18 cellular contexts compared by ENCODE assay signal in the genomic region with DNA sequence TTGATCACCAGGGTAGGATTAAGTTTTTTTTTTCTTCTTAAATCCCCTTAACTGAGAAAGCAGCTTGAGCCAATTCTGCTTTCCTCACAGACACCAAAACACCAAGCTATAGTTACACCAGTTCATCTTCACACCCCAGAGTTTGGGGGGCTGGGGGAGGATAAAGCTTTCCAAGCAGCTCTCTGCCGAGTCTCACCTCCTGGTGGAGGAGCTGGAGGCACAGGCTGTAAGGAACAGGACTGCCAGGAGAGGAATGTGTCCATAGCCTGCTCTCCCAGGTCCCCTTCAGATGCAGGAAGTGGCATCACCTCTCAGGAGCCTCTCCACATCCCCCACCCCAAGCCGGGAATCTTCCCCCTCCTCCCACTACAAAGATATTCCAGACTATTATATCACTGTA.
A peak's percentile ranks its signal among the peaks of the same experiment; 100 is the strongest.
DNase-seq lines count a peak whose midpoint lies in the region; ATAC-seq and TF ChIP-seq lines count a peak whose summit lies in the region.
"Had no signal": no experiment of that assay in that cellular context is flagged by ENCODE, and none has a peak within 500 bp of the region (broad histone marks: within the 10 kb centered on the region; RNA-seq: fewer than 3 reads in every experiment).

No MANE protein-coding gene starts in this region.

- H3K4me3 Mint-ChIP-seq in natural killer cell = no peak overlapping the region
- H3K4me3 Mint-ChIP-seq in natural killer cell treated with Interleukin-12 subunit alpha and Interleukin-12 subunit beta and Interleukin-15 and Interleukin-18, amount 100 ng/mL, for 72 hours = no peak overlapping the region
- H3K4me3 Mint-ChIP-seq: IgD-negative memory B cell had no signal

- peaks cover 34% of the 10 kb centered on the region for H4K20me1 ChIP-seq in osteoblast (ENCODE audit: insufficient read depth, low read length)

- H2AFZ ChIP-seq in osteoblast (ENCODE audit: low read length) = no peak overlapping the region

- H3K4ac ChIP-seq in mesendoderm (ENCODE audit: low read depth, low read length) = no peak overlapping the region

- no peaks in the 10 kb centered on the region for H3K27me3 Mint-ChIP-seq in natural killer cell (ENCODE audit: low read depth in 2 of 2)
- H3K27me3 Mint-ChIP-seq in natural killer cell treated with Interleukin-12 subunit alpha and Interleukin-12 subunit beta and Interleukin-15 and Interleukin-18, amount 100 ng/mL, for 72 hours = no peaks in the 10 kb centered on the region

- H3K9me3 Mint-ChIP-seq in natural killer cell = no peaks in the 10 kb centered on the region
- H3K9me3 Mint-ChIP-seq in natural killer cell treated with Interleukin-12 subunit alpha and Interleukin-12 subunit beta and Interleukin-15 and Interleukin-18, amount 100 ng/mL, for 72 hours = no peaks in the 10 kb centered on the region
- H3K9me3 Mint-ChIP-seq: IgD-negative memory B cell had no signal

- H3K27me3 ChIP-seq in mesendoderm (ENCODE audit: insufficient read depth, low read length, poor library complexity) (no peaks in the 10 kb centered on the region), osteoblast (ENCODE audit: insufficient read depth, low read length) (no peaks in the 10 kb centered on the region)

- H3K18ac ChIP-seq in mesendoderm (ENCODE audit: low read length) = no peak overlapping the region

- DNase-seq in natural killer cell (no peak), NCI-H82 treated with DMSO at 0.1 percent for 48 hours (lab: John Stamatoyannopoulos, UW; ENCODE audit: unreplicated experiment) (peak; percentile 96), mesendoderm (peak; percentile 74), G401 (ENCODE audit: low spot score) (no peak), T-helper 1 cell (no peak), osteoblast (ENCODE audit: insufficient read length, low spot score, missing footprints) (no peak)
- DNase-seq in natural killer cell treated with Interleukin-12 subunit alpha and Interleukin-12 subunit beta and Interleukin-15 and Interleukin-18, amount 100 ng/mL, for 72 hours (ENCODE audit: low spot score) = no peak
- DNase-seq: Caco-2, DMS53, Kasumi-1, MM.1S, NCI-H1092 treated with DMSO at 0.1 percent for 48 hours, NCI-H226, NCI-H526 treated with DMSO at 0.1 percent for 48 hours, RPMI8226 had no signal

- H3K9me3 ChIP-seq in osteoblast (ENCODE audit: low read depth, low read length) = no peaks in the 10 kb centered on the region
- H3K9me3 ChIP-seq: Caco-2, HAP-1 had no signal

- peaks cover 55% of the 10 kb centered on the region for H3K79me1 ChIP-seq in mesendoderm (ENCODE audit: low read length)

- in situ Hi-C loops in G401 (cut with HindIII; ENCODE audit: low sequenced_read_pairs) = no loop called here

- H2AK5ac ChIP-seq in mesendoderm (ENCODE audit: low read length) = no peak overlapping the region

- H3K4me3 ChIP-seq in mesendoderm (ENCODE audit: low read length) (no peak overlapping the region), osteoblast (ENCODE audit: insufficient read depth, low read length) (no peak overlapping the region)
- H3K4me3 ChIP-seq: HAP-1 had no signal

- H3K4me2 ChIP-seq in mesendoderm (ENCODE audit: low read length) (no peak overlapping the region), osteoblast (ENCODE audit: insufficient read depth, low read length) (no peak overlapping the region)

- TF ChIP-seq CTCF in natural killer cell (IDR thresholded peaks at IDR 0.05) (no peak), osteoblast (IDR thresholded peaks at IDR 0.05; ENCODE audit: extremely low read depth, low read depth, low read length) (no peak)

- H3K4me1 Mint-ChIP-seq in natural killer cell = peaks cover 80 to 83% of the 10 kb centered on the region in 2 donors
- peaks cover 47 to 59% of the 10 kb centered on the region in 2 donors for H3K4me1 Mint-ChIP-seq in natural killer cell treated with Interleukin-12 subunit alpha and Interleukin-12 subunit beta and Interleukin-15 and Interleukin-18, amount 100 ng/mL, for 72 hours (ENCODE audit: low read depth in 2 of 2)

- no peak overlapping the region for H3K56ac ChIP-seq in mesendoderm (ENCODE audit: low read length)

- no peak overlapping the region for H3K9ac ChIP-seq in mesendoderm (ENCODE audit: low read length)

- no CpG with 5 or more reads among the region's 2 CpGs for WGBS in mesendoderm (ENCODE audit: extremely low coverage, insufficient coverage, low lambda C conversion rate)

- intact Hi-C loops in natural killer cell (cut with micrococcal nuclease) = loop anchor here (10.0 kb wide), 1 partner anchor 86 kb away; a partner anchor contains a TSS

- no peak overlapping the region for H4K5ac ChIP-seq in mesendoderm (ENCODE audit: low read length)

- H3K36me3 ChIP-seq in mesendoderm (ENCODE audit: control insufficient read depth, insufficient read depth, low read length) (no peaks in the 10 kb centered on the region), osteoblast (ENCODE audit: insufficient read depth, low read length) (peaks cover 3% of the 10 kb centered on the region)
- H3K36me3 ChIP-seq: HAP-1 had no signal

- no peak overlapping the region for H2BK5ac ChIP-seq in mesendoderm (ENCODE audit: low read length)

- no peak overlapping the region for H4K8ac ChIP-seq in mesendoderm (ENCODE audit: low read depth, low read length)

- peak overlapping the region; percentile 65 to 73 for H3K27ac Mint-ChIP-seq in natural killer cell
- peak overlapping the region in 1 of 2 donors; percentile 78 for H3K27ac Mint-ChIP-seq in natural killer cell treated with Interleukin-12 subunit alpha and Interleukin-12 subunit beta and Interleukin-15 and Interleukin-18, amount 100 ng/mL, for 72 hours
- H3K27ac Mint-ChIP-seq: IgD-negative memory B cell had no signal

- no peak overlapping the region for H3K23ac ChIP-seq in mesendoderm (ENCODE audit: low read length)

- no peak for ATAC-seq in natural killer cell
- ATAC-seq in natural killer cell treated with Interleukin-12 subunit alpha and Interleukin-12 subunit beta and Interleukin-15 and Interleukin-18, amount 100 ng/mL, for 72 hours = no peak

- H3K4me1 ChIP-seq in mesendoderm (ENCODE audit: control insufficient read depth, low read depth, low read length) = peaks cover 15% of the 10 kb centered on the region
- H3K4me1 ChIP-seq in osteoblast (ENCODE audit: insufficient read depth, low read length) = no peaks in the 10 kb centered on the region
- H3K4me1 ChIP-seq: HAP-1 had no signal

- no peaks in the 10 kb centered on the region for H3K36me3 Mint-ChIP-seq in natural killer cell
- H3K36me3 Mint-ChIP-seq in natural killer cell treated with Interleukin-12 subunit alpha and Interleukin-12 subunit beta and Interleukin-15 and Interleukin-18, amount 100 ng/mL, for 72 hours = no peaks in the 10 kb centered on the region

- no peak overlapping the region for H3K27ac ChIP-seq in mesendoderm (ENCODE audit: low read depth, low read length)
- H3K27ac ChIP-seq in osteoblast (ENCODE audit: low read depth, low read length) = no peak overlapping the region
- H3K27ac ChIP-seq: C4-2B had no signal

- H2BK120ac ChIP-seq in mesendoderm (ENCODE audit: low read depth, low read length) = no peak overlapping the region

- H3K79me2 ChIP-seq in mesendoderm (ENCODE audit: control insufficient read depth, insufficient read depth, low read length) = peaks cover 75% of the 10 kb centered on the region
- H3K79me2 ChIP-seq in osteoblast (ENCODE audit: insufficient read depth, low read length) = peaks cover 25% of the 10 kb centered on the region

- H2BK15ac ChIP-seq in mesendoderm (replicated peaks; ENCODE audit: low read depth) = no peak overlapping the region

Comparison
In these comparisons a context has a peak if more than half of its experiments do, and no peak if none do; other contexts are left out.
1. DNase-seq: peak in NCI-H82 treated with DMSO at 0.1 percent for 48 hours (single experiment) and mesendoderm (single experiment); none in natural killer cell (single experiment), natural killer cell treated with Interleukin-12 subunit alpha and Interleukin-12 subunit beta and Interleukin-15 and Interleukin-18, amount 100 ng/mL, for 72 hours (single experiment), G401 (single experiment), T-helper 1 cell (0 of 5) and osteoblast (single experiment).